ENCODE assay signal across 1 cellular context in genomic region chr9:91187965-91188344, GRCh38.
TF ChIP-seq lines count a peak whose summit lies in the region.

No MANE protein-coding gene starts in this region.

TF ChIP-seq in GM23338, 12 proteins besides CTCF, POLR2A, EP300 and RAD21 (continued from another document):
- TF ChIP-seq ZNF462 (CRISPR knock-in tag; IDR thresholded peaks at IDR 0.05): no peak
- no peak for TF ChIP-seq EZH2phosphoT487 (IDR thresholded peaks at IDR 0.05; ENCODE audit: unreplicated experiment)
- TF ChIP-seq ZNF114 (CRISPR knock-in tag; IDR thresholded peaks at IDR 0.05): no peak
- no peak for TF ChIP-seq STAT1 (IDR thresholded peaks at IDR 0.05; ENCODE audit: unreplicated experiment)
- no peak for TF ChIP-seq JUNB (IDR thresholded peaks at IDR 0.05; ENCODE audit: unreplicated experiment)
- no peak for TF ChIP-seq POLR2AphosphoS5 (IDR thresholded peaks at IDR 0.05; ENCODE audit: low read depth)
- no peak for TF ChIP-seq NANOG (IDR thresholded peaks at IDR 0.05; ENCODE audit: borderline replicate concordance)
